ENCODE assay signal across 1 cellular context in genomic region chr1:112674440-112674985, GRCh38.
TF ChIP-seq lines count a peak whose summit lies in the region.

MOV10 (plus strand) TSS chr1:112674659; CDS start chr1:112674913, 254 bp downstream.

TF ChIP-seq in GM23338, 12 proteins besides CTCF, POLR2A, EP300 and RAD21 (continued from another document):
- TF ChIP-seq ZNF462 (CRISPR knock-in tag; IDR thresholded peaks at IDR 0.05) (no peak), EZH2 (IDR thresholded peaks at IDR 0.05; ENCODE audit: low read depth, unreplicated experiment) (no peak), REST (IDR thresholded peaks at IDR 0.05; ENCODE audit: unreplicated experiment) (no peak), STAT1 (IDR thresholded peaks at IDR 0.05; ENCODE audit: unreplicated experiment) (no peak)
